In the genomic region with DNA sequence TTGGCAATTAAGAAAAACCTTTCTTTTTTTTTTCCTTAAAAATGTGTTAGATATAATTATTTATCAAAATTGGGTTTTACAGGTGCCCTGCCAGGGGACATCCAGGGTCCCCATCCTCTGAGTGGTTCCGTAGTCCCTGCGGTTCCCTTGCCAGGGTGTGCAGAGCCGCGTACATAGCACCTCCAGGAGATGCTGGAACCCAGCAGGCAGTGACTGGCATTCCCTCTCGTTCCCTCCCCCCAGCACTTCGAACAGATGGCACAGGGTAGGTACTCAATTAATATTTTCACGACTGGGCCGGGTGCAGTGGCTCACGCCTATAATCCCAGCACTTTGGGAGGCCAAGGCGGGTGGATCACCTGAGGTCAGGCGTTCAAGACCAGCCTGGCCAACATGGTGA, we compare ENCODE assay signal across 18 cellular contexts.
DNase-seq lines count a peak whose midpoint lies in the region; ATAC-seq and TF ChIP-seq lines count a peak whose summit lies in the region.
"Had no signal": no experiment of that assay in that cellular context is flagged by ENCODE, and none has a peak within 500 bp of the region (broad histone marks: within the 10 kb centered on the region; RNA-seq: fewer than 3 reads in every experiment).

No MANE protein-coding gene starts in this region.

- H3K14ac ChIP-seq in trophoblast cell (ENCODE audit: low read length), result no peak overlapping the region

- H3K79me1 ChIP-seq in trophoblast cell (ENCODE audit: low read length), result peaks cover 2% of the 10 kb centered on the region

- H3K79me2 ChIP-seq in trophoblast cell (ENCODE audit: control insufficient read depth, insufficient read depth, low read length, poor library complexity), result no peaks in the 10 kb centered on the region

- peak overlapping the region; percentile 18 for H2BK12ac ChIP-seq in trophoblast cell (ENCODE audit: low read length)

- H4K91ac ChIP-seq in trophoblast cell (ENCODE audit: low read depth, low read length), result no peak overlapping the region

- no peak overlapping the region for H3K4me2 ChIP-seq in trophoblast cell (ENCODE audit: low read length)

- H2AFZ ChIP-seq in trophoblast cell (ENCODE audit: insufficient read depth, low read length, poor library complexity), result no peak overlapping the region

- peaks cover 7% of the 10 kb centered on the region for H3K36me3 Mint-ChIP-seq in chondrocyte (ENCODE audit: low read depth)
- no peaks in the 10 kb centered on the region for H3K36me3 Mint-ChIP-seq in activated CD4-positive, alpha-beta T cell treated with anti-CD3 and anti-CD28 coated beads, Interleukin-2, amount 10 ng/mL, durations not matched to agents 24 days and 14 days (ENCODE audit: low read depth)

- H3K36me3 ChIP-seq in SJSA1 (no peaks in the 10 kb centered on the region), trophoblast cell (ENCODE audit: control insufficient read depth in 1 of 2, insufficient read depth in 2 of 2, low read length in 2 of 2) (peaks cover 2 to 6% of the 10 kb centered on the region in 2 experiments), tibial artery (no peaks in the 10 kb centered on the region)
- H3K36me3 ChIP-seq: BE2C had no signal

- no peak overlapping the region for H2AK5ac ChIP-seq in trophoblast cell (ENCODE audit: low read length)

- no peak overlapping the region for H4K12ac ChIP-seq in trophoblast cell (ENCODE audit: low read depth, low read length)

- H2BK120ac ChIP-seq in trophoblast cell (ENCODE audit: insufficient read depth, low read length, poor library complexity), result no peak overlapping the region

- no peak overlapping the region for H4K8ac ChIP-seq in trophoblast cell (ENCODE audit: low read depth, low read length)

- no peak overlapping the region for H3K23ac ChIP-seq in trophoblast cell (ENCODE audit: low read length)

- H3K4me1 ChIP-seq in SJSA1 (replicated peaks), result peaks cover 45% of the 10 kb centered on the region
- H3K4me1 ChIP-seq in trophoblast cell (ENCODE audit: control insufficient read depth in 1 of 2, insufficient read depth in 2 of 2, low read length in 2 of 2), result peaks cover 7 to 19% of the 10 kb centered on the region in 2 experiments
- H3K4me1 ChIP-seq in tibial artery, result peaks cover 0 to 87% (median 39%) of the 10 kb centered on the region in 4 donors
- H3K4me1 ChIP-seq: BE2C had no signal

- peak overlapping the region; percentile 6 for H3K4ac ChIP-seq in trophoblast cell (ENCODE audit: low read depth, low read length)

- DNase-seq in SJSA1 (ENCODE audit: low read depth in 1 of 2, low spot score in 2 of 2) (peak in 1 of 2 experiments; percentile 37), chondrocyte (ENCODE audit: low spot score) (no peak), trophoblast cell (no peak), tibial artery (peak in 1 of 2 donors; percentile 61)
- DNase-seq in activated CD4-positive, alpha-beta T cell treated with anti-CD3 and anti-CD28 coated beads, Interleukin-2, amount 10 ng/mL, durations not matched to agents 24 days and 14 days, result no peak
- DNase-seq: BE2C, DMS79 treated with DMSO at 0.1 percent for 48 hours, KG1, NCI-H1105, NCI-H146, NCI-H2029, NCI-H345, NCI-H526, OCI-M1 had no signal

- peak overlapping the region; percentile 41 for H3K27ac Mint-ChIP-seq in chondrocyte (ENCODE audit: unreplicated experiment)
- no peak overlapping the region for H3K27ac Mint-ChIP-seq in activated CD4-positive, alpha-beta T cell treated with anti-CD3 and anti-CD28 coated beads, Interleukin-2, amount 10 ng/mL, durations not matched to agents 24 days and 14 days

- H3K18ac ChIP-seq in trophoblast cell (ENCODE audit: low read length), result peak overlapping the region; percentile 49

- no peaks in the 10 kb centered on the region for H3K9me3 Mint-ChIP-seq in chondrocyte (ENCODE audit: low read depth)
- no peaks in the 10 kb centered on the region for H3K9me3 Mint-ChIP-seq in activated CD4-positive, alpha-beta T cell treated with anti-CD3 and anti-CD28 coated beads, Interleukin-2, amount 10 ng/mL, durations not matched to agents 24 days and 14 days

- ATAC-seq in HG02852 (IDR thresholded peaks at IDR 0.05; ENCODE audit: unreplicated experiment) (no peak), GM21447 (IDR thresholded peaks at IDR 0.05; ENCODE audit: unreplicated experiment) (no peak)
- ATAC-seq: Right ventricle myocardium inferior had no signal

- H3K4me1 Mint-ChIP-seq in chondrocyte (ENCODE audit: low read depth), result peaks cover 75% of the 10 kb centered on the region
- no peaks in the 10 kb centered on the region for H3K4me1 Mint-ChIP-seq in activated CD4-positive, alpha-beta T cell treated with anti-CD3 and anti-CD28 coated beads, Interleukin-2, amount 10 ng/mL, durations not matched to agents 24 days and 14 days

- H3K4me3 Mint-ChIP-seq in chondrocyte (ENCODE audit: unreplicated experiment), result no peak overlapping the region
- H3K4me3 Mint-ChIP-seq in activated CD4-positive, alpha-beta T cell treated with anti-CD3 and anti-CD28 coated beads, Interleukin-2, amount 10 ng/mL, durations not matched to agents 24 days and 14 days, result no peak overlapping the region

- H3K4me3 ChIP-seq in SJSA1, result no peak overlapping the region
- H3K4me3 ChIP-seq in trophoblast cell (ENCODE audit: low read depth, low read length), result no peak overlapping the region
- no peak overlapping the region for H3K4me3 ChIP-seq in tibial artery

- H3K27ac ChIP-seq in SJSA1 (peak overlapping the region; percentile 73), trophoblast cell (ENCODE audit: low read depth, low read length) (no peak overlapping the region), tibial artery (peak overlapping the region; percentile 71 to 91)
- H3K27ac ChIP-seq: HL-60 had no signal

- H3K27me3 Mint-ChIP-seq in chondrocyte (ENCODE audit: low read depth), result no peaks in the 10 kb centered on the region
- peaks cover 15% of the 10 kb centered on the region for H3K27me3 Mint-ChIP-seq in activated CD4-positive, alpha-beta T cell treated with anti-CD3 and anti-CD28 coated beads, Interleukin-2, amount 10 ng/mL, durations not matched to agents 24 days and 14 days

- no peak for TF ChIP-seq CTCF in chondrocyte (IDR thresholded peaks at IDR 0.05)
- no peak for TF ChIP-seq CTCF in tibial artery (IDR thresholded peaks at IDR 0.05)

- H3K9ac ChIP-seq in trophoblast cell (ENCODE audit: low read length), result no peak overlapping the region

- no CpG with 5 or more reads among the region's 11 CpGs for WGBS in trophoblast cell (ENCODE audit: extremely low coverage, insufficient coverage, insufficient read length)

- H3K27me3 ChIP-seq in SJSA1 (replicated peaks) (no peaks in the 10 kb centered on the region), trophoblast cell (ENCODE audit: insufficient read depth, low read length) (no peaks in the 10 kb centered on the region), tibial artery (no peaks in the 10 kb centered on the region)

- no peak overlapping the region for H2BK5ac ChIP-seq in trophoblast cell (ENCODE audit: low read depth, low read length, poor library complexity)

- intact Hi-C loops in tibial artery (cut with DNase I; ENCODE audit: low total_unique reads), result loop anchor here (10.0 kb wide), 1 partner anchor 80 kb away; a partner anchor contains a TSS
- intact Hi-C loops in activated CD4-positive, alpha-beta T cell treated with anti-CD3 and anti-CD28 coated beads, Interleukin-2, amount 10 ng/mL, durations not matched to agents 24 days and 14 days (cut with micrococcal nuclease), result no loop called here

- no peaks in the 10 kb centered on the region for H3K9me3 ChIP-seq in SJSA1 (replicated peaks)
- no peaks in the 10 kb centered on the region for H3K9me3 ChIP-seq in trophoblast cell (ENCODE audit: insufficient read depth, low read depth, low read length)
- H3K9me3 ChIP-seq in tibial artery, result no peaks in the 10 kb centered on the region
- H3K9me3 ChIP-seq: BE2C had no signal
